In genomic region chr22:25492162-25492561, GRCh38 we compare ENCODE assay signal across 21 cellular contexts.
"Had no signal": no experiment of that assay in that cellular context is flagged by ENCODE, and none has a peak within 500 bp of the region (broad histone marks: within the 10 kb centered on the region; RNA-seq: fewer than 3 reads in every experiment).

No MANE protein-coding gene starts in this region.

- H3K4me3 ChIP-seq: SJSA1 had no signal

- ATAC-seq: activated T-cell treated with anti-CD3 and anti-CD28 coated beads, Interleukin-2, amount 50 U/mL, for 72 hours; PC-3 had no signal

- FAIRE-seq: colon, RCC 7860, TTC549 had no signal

- H3K36me3 ChIP-seq: SJSA1 had no signal

- H3K27ac ChIP-seq: SJSA1 had no signal

- DNase-seq: activated CD4-positive, alpha-beta memory T cell treated with anti-CD3 and anti-CD28 coated beads, Interleukin-2, amount 10 ng/mL, durations not matched to agents 7 days and 5 days; activated CD4-positive, alpha-beta T cell treated with anti-CD3 and anti-CD28 coated beads, Interleukin-2, amount 50 U/mL, for 1 hour; activated CD4-positive, CD25-positive, alpha-beta regulatory T cell; activated CD8-positive, alpha-beta memory T cell treated with anti-CD3 and anti-CD28 coated beads, Interleukin-2, amount 50 U/mL, for 4 hours; activated gamma-delta T cell treated with Interleukin-2 at 50 U/mL for 16 hours; activated naive CD4-positive, alpha-beta T cell treated with anti-CD3 and anti-CD28 coated beads, Interleukin-2, amount 10 ng/mL, durations not matched to agents 7 days and 5 days; activated naive CD8-positive, alpha-beta T cell treated with anti-CD3 and anti-CD28 coated beads for 36 hours; activated T-cell treated with anti-CD3 and anti-CD28 coated beads, Interleukin-2, amount 50 U/mL, for 72 hours; cerebellar nuclear complex; MM.1S; NCI-H1417 treated with DMSO at 0.1 percent for 48 hours; NCI-H2029; NCI-H345; NCI-H510A treated with DMSO at 0.1 percent for 48 hours; PC-3; SHP77; T-helper 9 cell had no signal

- H3K9me3 ChIP-seq: SJSA1 had no signal
